10 cellular contexts compared by ENCODE assay signal in the genomic region with DNA sequence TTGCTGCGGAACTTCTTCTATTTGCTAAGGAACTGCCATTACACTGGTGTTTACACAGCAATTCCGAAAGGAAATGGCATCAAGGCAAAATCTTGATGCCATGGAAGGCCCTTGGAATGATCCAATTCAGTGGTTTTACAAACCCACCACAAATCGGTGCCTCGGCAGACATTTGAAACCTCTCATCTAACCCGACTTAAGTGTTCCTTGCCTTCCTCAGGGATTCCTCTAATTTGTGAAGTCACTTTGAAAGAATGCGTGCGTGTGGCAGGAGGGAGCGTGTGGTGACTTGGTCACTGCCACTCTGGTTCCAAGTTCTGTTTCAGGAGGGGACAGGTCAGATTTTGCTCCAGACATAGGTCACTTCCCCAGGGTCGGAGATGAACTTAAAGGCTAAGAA.
A peak's percentile ranks its signal among the peaks of the same experiment; 100 is the strongest.
DNase-seq lines count a peak whose midpoint lies in the region; ATAC-seq and TF ChIP-seq lines count a peak whose summit lies in the region.
"Had no signal": no experiment of that assay in that cellular context is flagged by ENCODE, and none has a peak within 500 bp of the region (broad histone marks: within the 10 kb centered on the region; RNA-seq: fewer than 3 reads in every experiment).

No MANE protein-coding gene starts in this region.

- H3K4me3 ChIP-seq in astrocyte of the cerebellum (ENCODE audit: low read depth, low read length): no peak overlapping the region

- in situ Hi-C loops in astrocyte of the cerebellum (cut with HindIII; ENCODE audit: low sequenced_read_pairs): loop anchor here (25.0 kb wide), 1 partner anchor 104 kb away; a partner anchor contains a TSS

- no peaks in the 10 kb centered on the region for H3K27me3 Mint-ChIP-seq in stimulated activated naive CD8-positive, alpha-beta T cell treated with anti-CD3 and anti-CD28 coated beads, Interleukin-15, Interleukin-2, amounts not matched to agents 100 ng/mL and 50 ng/mL, for 24 hours

- no peak for TF ChIP-seq POLR2A in GM18505 (IDR thresholded peaks at IDR 0.05; ENCODE audit: borderline replicate concordance, extremely low read depth, insufficient read depth, insufficient read length)

- no peak overlapping the region for H3K4me3 Mint-ChIP-seq in stimulated activated naive CD8-positive, alpha-beta T cell treated with anti-CD3 and anti-CD28 coated beads, Interleukin-15, Interleukin-2, amounts not matched to agents 100 ng/mL and 50 ng/mL, for 24 hours

- H3K9me3 Mint-ChIP-seq in stimulated activated naive CD8-positive, alpha-beta T cell treated with anti-CD3 and anti-CD28 coated beads, Interleukin-15, Interleukin-2, amounts not matched to agents 100 ng/mL and 50 ng/mL, for 24 hours: no peaks in the 10 kb centered on the region

- no peak for ATAC-seq in stimulated activated naive CD8-positive, alpha-beta T cell treated with anti-CD3 and anti-CD28 coated beads, Interleukin-15, Interleukin-2, amounts not matched to agents 100 U/mL and 50 U/mL, for 24 hours
- ATAC-seq in HG03045 (IDR thresholded peaks at IDR 0.05; ENCODE audit: unreplicated experiment) (no peak), GM18505 (IDR thresholded peaks at IDR 0.05; ENCODE audit: unreplicated experiment) (no peak)
- ATAC-seq: right cardiac atrium had no signal

- peaks cover 64% of the 10 kb centered on the region for H3K36me3 Mint-ChIP-seq in stimulated activated naive CD8-positive, alpha-beta T cell treated with anti-CD3 and anti-CD28 coated beads, Interleukin-15, Interleukin-2, amounts not matched to agents 100 ng/mL and 50 ng/mL, for 24 hours (ENCODE audit: low read depth)

- peak overlapping the region; percentile 27 for H3K27ac Mint-ChIP-seq in stimulated activated naive CD8-positive, alpha-beta T cell treated with anti-CD3 and anti-CD28 coated beads, Interleukin-15, Interleukin-2, amounts not matched to agents 100 ng/mL and 50 ng/mL, for 24 hours

- TF ChIP-seq CTCF in astrocyte of the cerebellum (IDR thresholded peaks at IDR 0.05; ENCODE audit: low read depth, low read length, missing control alignments): no peak

- peaks cover 76% of the 10 kb centered on the region for H3K4me1 Mint-ChIP-seq in stimulated activated naive CD8-positive, alpha-beta T cell treated with anti-CD3 and anti-CD28 coated beads, Interleukin-15, Interleukin-2, amounts not matched to agents 100 ng/mL and 50 ng/mL, for 24 hours (ENCODE audit: low read depth)

- no peak for DNase-seq in stimulated activated naive CD8-positive, alpha-beta T cell treated with anti-CD3 and anti-CD28 coated beads, Interleukin-15, Interleukin-2, amounts not matched to agents 100 U/mL and 50 U/mL, for 24 hours
- DNase-seq in astrocyte of the cerebellum (ENCODE audit: low read depth) (peak; percentile 39), islet precursor cell (peak; percentile 76), midbrain (lab: John Stamatoyannopoulos, UW) (no peak), RKO (ENCODE audit: low spot score) (no peak)
- DNase-seq: NCI-H82, right cardiac atrium had no signal

Comparison
In these comparisons a context has a peak if more than half of its experiments do, and no peak if none do; other contexts are left out.
1. DNase-seq: peak in astrocyte of the cerebellum (single experiment) and islet precursor cell (single experiment); none in stimulated activated naive CD8-positive, alpha-beta T cell treated with anti-CD3 and anti-CD28 coated beads, Interleukin-15, Interleukin-2, amounts not matched to agents 100 U/mL and 50 U/mL, for 24 hours (single experiment), midbrain (single experiment) and RKO (single experiment).